1 cellular context compared by ENCODE assay signal in genomic region chr4:668219-668618, GRCh38. TPM values are rescaled to one million over a fixed set of nuclear protein-coding genes. Genes with fewer than 3 reads are reported as not detected.
"Had no signal": no experiment of that assay in that cellular context is flagged by ENCODE, and none has a peak within 500 bp of the region (broad histone marks: within the 10 kb centered on the region; RNA-seq: fewer than 3 reads in every experiment).

No MANE protein-coding gene starts in this region.

RNA-seq across cellular contexts. Expression of gene SLC49A3, which starts 20.7 kb away (rescaled TPM):
- polyA plus RNA-seq: neural cell had no signal
